Comparison of ENCODE assay signal across 16 cellular contexts in the genomic region with DNA sequence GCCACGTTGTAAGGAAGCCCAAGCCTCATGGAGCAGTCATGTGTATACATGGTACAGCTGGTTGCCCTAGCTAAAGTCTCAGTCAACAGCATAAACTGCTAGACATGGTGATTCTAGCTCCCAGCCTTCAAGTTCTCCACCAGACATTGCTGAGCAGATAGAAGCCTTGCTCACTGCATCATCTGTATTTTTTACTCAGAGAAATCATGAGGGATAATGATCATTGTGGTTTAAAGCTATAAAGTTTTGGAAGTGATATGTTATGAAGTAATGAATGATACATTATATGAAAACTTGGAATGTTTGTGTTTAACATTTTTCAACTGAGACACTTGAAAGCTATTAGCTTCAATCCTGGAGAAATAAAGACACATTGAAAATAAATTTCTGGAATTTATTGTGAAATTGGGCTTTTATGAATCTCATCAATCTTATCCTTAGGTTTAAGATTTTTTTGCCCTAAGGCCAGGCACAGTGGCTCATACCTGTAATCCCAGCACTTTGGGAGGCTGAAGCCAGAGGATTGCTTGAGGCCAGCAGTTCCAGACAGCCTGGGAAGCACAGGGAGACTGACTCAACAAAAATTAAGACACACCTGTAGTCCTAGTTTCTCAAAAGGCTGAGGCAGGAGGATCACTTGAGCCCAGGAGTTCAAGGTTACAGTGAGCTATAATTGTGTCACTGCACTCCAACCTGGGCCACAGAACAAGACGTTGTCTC. TPM values are rescaled to one million over a fixed set of nuclear protein-coding genes. Genes with fewer than 3 reads are reported as not detected.
DNase-seq lines count a peak whose midpoint lies in the region; ATAC-seq and TF ChIP-seq lines count a peak whose summit lies in the region.
"Had no signal": no experiment of that assay in that cellular context is flagged by ENCODE, and none has a peak within 500 bp of the region (broad histone marks: within the 10 kb centered on the region; RNA-seq: fewer than 3 reads in every experiment).

No MANE protein-coding gene starts in this region.

- H3K18ac ChIP-seq in mesenchymal stem cell (ENCODE audit: low read depth in 1 of 2, low read length in 2 of 2), result no peak overlapping the region

- no peak overlapping the region for H4K91ac ChIP-seq in mesenchymal stem cell (ENCODE audit: low read length)

- H4K8ac ChIP-seq in mesenchymal stem cell (ENCODE audit: low read length), result no peak overlapping the region

- H2AK5ac ChIP-seq in mesenchymal stem cell (ENCODE audit: low read length, severe bottlenecking), result no peak overlapping the region

- H2BK5ac ChIP-seq in mesenchymal stem cell (ENCODE audit: low read depth, low read length, poor library complexity, severe bottlenecking), result no peak overlapping the region

- no peak overlapping the region for H3K4me3 ChIP-seq in RWPE2 (ENCODE audit: severe bottlenecking)
- no peak overlapping the region for H3K4me3 ChIP-seq in mesenchymal stem cell (ENCODE audit: insufficient read depth in 1 of 2, low read depth in 1 of 2, low read length in 2 of 2)
- H3K4me3 ChIP-seq: PC-9, SJSA1 had no signal

- H3K4me1 ChIP-seq in RWPE2 (ENCODE audit: insufficient read depth, poor library complexity, severe bottlenecking), result peaks cover 9% of the 10 kb centered on the region
- peaks cover 10% of the 10 kb centered on the region for H3K4me1 ChIP-seq in mesenchymal stem cell (ENCODE audit: control insufficient read depth, insufficient read depth, low read depth, low read length)

- H3K27ac ChIP-seq in RWPE2 (ENCODE audit: poor library complexity, severe bottlenecking), result peak overlapping the region; percentile 16
- H3K27ac ChIP-seq in mesenchymal stem cell (ENCODE audit: low read length, poor library complexity, severe bottlenecking), result no peak overlapping the region
- H3K27ac ChIP-seq: PC-9, SJSA1 had no signal

- H2BK120ac ChIP-seq in mesenchymal stem cell (ENCODE audit: low read depth, low read length), result no peak overlapping the region

- ATAC-seq in RWPE2 (ENCODE audit: low read depth) (no peak), GM18517 (IDR thresholded peaks at IDR 0.05; ENCODE audit: unreplicated experiment) (no peak)

- no peak overlapping the region for H2BK15ac ChIP-seq in mesenchymal stem cell (ENCODE audit: low read depth, poor library complexity, severe bottlenecking)

- H3K9me3 ChIP-seq in RWPE2 (ENCODE audit: severe bottlenecking), result no peaks in the 10 kb centered on the region
- H3K9me3 ChIP-seq in mesenchymal stem cell (ENCODE audit: control insufficient read depth, low read length), result no peaks in the 10 kb centered on the region
- H3K9me3 ChIP-seq: SJSA1 had no signal

- no peak overlapping the region for H3K14ac ChIP-seq in mesenchymal stem cell (ENCODE audit: low read length in 2 of 2)

- H2AFZ ChIP-seq in mesenchymal stem cell (ENCODE audit: low read depth, low read length), result no peak overlapping the region
- H2AFZ ChIP-seq: PC-9 had no signal

- in situ Hi-C loops in GM13977 (cut with MboI; ENCODE audit: low pct_unique_long_range_greater_than_20kb, low sequenced_read_pairs, unreplicated experiment), result no loop called here

- H3K4ac ChIP-seq in mesenchymal stem cell (ENCODE audit: low read depth in 1 of 2, low read length in 2 of 2), result no peak overlapping the region

- no peak for TF ChIP-seq CTCF in RWPE2 (IDR thresholded peaks at IDR 0.05; ENCODE audit: poor library complexity, severe bottlenecking)
- TF ChIP-seq CTCF in GM13977 (IDR thresholded peaks at IDR 0.05; ENCODE audit: extremely low read depth, insufficient read depth, missing control alignments), result no peak

- DNase-seq in ELR (ENCODE audit: low read depth) (peak; percentile 29), RWPE2 (ENCODE audit: low spot score) (no peak), mesenchymal stem cell (no peak), HK-2 (ENCODE audit: unreplicated experiment) (no peak), GM13977 (ENCODE audit: low spot score) (no peak)
- DNase-seq in stimulated activated CD4-positive, alpha-beta T cell treated with anti-CD3 and anti-CD28 coated beads, Interleukin-4, amount 100 ng/mL, for 1 hour, result no peak
- DNase-seq: C1 segment of cervical spinal cord, Kasumi-1, MM.1S, NCI-H1092 treated with DMSO at 0.1 percent for 48 hours, NCI-H1694, NCI-H524, PC-9 had no signal

- WGBS in mesenchymal stem cell, result 38% methylated on average over 1 of the region's 2 CpGs

- H2BK12ac ChIP-seq in mesenchymal stem cell (ENCODE audit: low read length in 2 of 2), result peak overlapping the region in 1 of 2 experiments; percentile 54

- H3K27me3 ChIP-seq in RWPE2 (ENCODE audit: insufficient read depth, poor library complexity, severe bottlenecking) (peaks cover 2% of the 10 kb centered on the region), mesenchymal stem cell (ENCODE audit: control insufficient read depth in 1 of 2, insufficient read depth in 1 of 2, low read length in 2 of 2) (peaks cover 0 to 9% of the 10 kb centered on the region in 2 experiments)
- H3K27me3 ChIP-seq: SJSA1 had no signal

- no peak overlapping the region for H3K23ac ChIP-seq in mesenchymal stem cell (ENCODE audit: low read length in 2 of 2)

- H3K36me3 ChIP-seq in RWPE2 (ENCODE audit: low read depth), result no peaks in the 10 kb centered on the region
- no peaks in the 10 kb centered on the region for H3K36me3 ChIP-seq in mesenchymal stem cell (ENCODE audit: control insufficient read depth in 1 of 2, insufficient read depth in 2 of 2, low read depth in 1 of 2, low read length in 2 of 2)
- H3K36me3 ChIP-seq: SJSA1 had no signal

- H3K79me1 ChIP-seq in mesenchymal stem cell (replicated peaks; ENCODE audit: low read length, poor library complexity, severe bottlenecking), result no peaks in the 10 kb centered on the region

- H3K9ac ChIP-seq in mesenchymal stem cell (ENCODE audit: low read length), result peak overlapping the region; percentile 33

- no peak overlapping the region for H3K4me2 ChIP-seq in mesenchymal stem cell (ENCODE audit: low read length, poor library complexity, severe bottlenecking)
- H3K4me2 ChIP-seq: PC-9 had no signal

RNA-seq across cellular contexts. Expression of gene NFATC4, which starts 5.6 kb away (rescaled TPM):
- 51.4 TPM for polyA plus RNA-seq in mesenchymal stem cell (2013, experiment 1 of 2)
- polyA plus RNA-seq in mesenchymal stem cell (2013, experiment 2 of 2), result 48.4 TPM

RNA-seq across cellular contexts. Expression of gene RIPK3, which starts 22.6 kb away (rescaled TPM):
- 3.3 TPM for polyA plus RNA-seq in mesenchymal stem cell (2013, experiment 1 of 2)
- 2.8 TPM for polyA plus RNA-seq in mesenchymal stem cell (2013, experiment 2 of 2)
- polyA plus RNA-seq: AG04450 had no signal

RNA-seq across cellular contexts. Expression of gene ADCY4, which starts 27.5 kb away (rescaled TPM):
- polyA plus RNA-seq in mesenchymal stem cell (2013, experiment 1 of 2), result 0.98 TPM
- 0.86 TPM for polyA plus RNA-seq in mesenchymal stem cell (2013, experiment 2 of 2)

RNA-seq across cellular contexts. Expression of gene NYNRIN, which starts 36.4 kb away (rescaled TPM):
- 13.6 TPM for polyA plus RNA-seq in mesenchymal stem cell (2013, experiment 1 of 2)
- polyA plus RNA-seq in mesenchymal stem cell (2013, experiment 2 of 2), result 12.7 TPM

RNA-seq across cellular contexts. Expression of gene LTB4R, which starts 51.1 kb away (rescaled TPM):
- polyA plus RNA-seq in mesenchymal stem cell (2013, experiment 1 of 2), result 2.9 TPM
- polyA plus RNA-seq in mesenchymal stem cell (2013, experiment 2 of 2), result 2.6 TPM
